In the genomic region with DNA sequence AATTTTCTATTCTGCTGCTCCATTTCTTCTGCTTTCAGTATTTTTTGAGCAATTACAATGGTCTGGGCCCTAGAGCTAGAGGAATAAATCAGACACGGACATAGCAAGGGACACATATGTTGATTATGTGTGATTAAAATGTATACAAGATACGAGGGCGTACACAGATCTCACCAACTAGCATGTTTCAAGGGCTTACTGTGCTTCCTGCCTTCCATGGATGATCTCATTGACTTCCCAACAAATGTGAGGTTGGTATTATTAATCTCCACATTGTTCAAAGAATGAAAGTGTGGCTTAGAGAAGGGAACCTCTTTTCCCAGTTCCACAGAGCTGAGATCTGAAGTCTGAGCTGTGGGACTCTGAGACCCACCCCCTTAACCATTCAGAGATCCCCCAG, we compare ENCODE assay signal across 23 cellular contexts. TPM values are rescaled to one million over a fixed set of nuclear protein-coding genes. Genes with fewer than 3 reads are reported as not detected.
DNase-seq lines count a peak whose midpoint lies in the region; FAIRE-seq and TF ChIP-seq lines count a peak whose summit lies in the region.
"Had no signal": no experiment of that assay in that cellular context is flagged by ENCODE, and none has a peak within 500 bp of the region (broad histone marks: within the 10 kb centered on the region; RNA-seq: fewer than 3 reads in every experiment).

No MANE protein-coding gene starts in this region.

- H3K36me3 Mint-ChIP-seq in HFFc6 (ENCODE audit: low read depth) (peaks cover 10% of the 10 kb centered on the region; the same call in 1 of the 2 replicates), brain (peaks cover 46% of the 10 kb centered on the region), nephron (ENCODE audit: low read depth) (no peaks in the 10 kb centered on the region)
- H3K36me3 Mint-ChIP-seq: mesothelial cell of epicardium had no signal

- H3K4me3 Mint-ChIP-seq in HFFc6 (no peak overlapping the region), brain (no peak overlapping the region), nephron (no peak overlapping the region)
- H3K4me3 Mint-ChIP-seq: activated T-cell treated with anti-CD3 and anti-CD28 coated beads, Interleukin-2, amount 50 U/mL, for 24 hours; mesothelial cell of epicardium; type B pancreatic cell had no signal

- no peak for FAIRE-seq in RCC 7860 (lab: Jason Lieb, UNC)
- no peak for FAIRE-seq in HTR-8/SVneo (lab: Jason Lieb, UNC)

- no peak for DNase-seq in HFFc6
- DNase-seq in right atrium auricular region (ENCODE audit: low spot score) = no peak
- DNase-seq in RCC 7860 (ENCODE audit: low spot score) = no peak
- no peak for DNase-seq in HTR-8/SVneo (ENCODE audit: insufficient read length, low spot score)
- DNase-seq: activated gamma-delta T cell treated with Interleukin-2 at 50 U/mL for 16 hours; activated T-cell treated with anti-CD3 and anti-CD28 coated beads, Interleukin-2, amount 50 U/mL, for 24 hours; islet precursor cell; left ventricle myocardium inferior; naive B cell; NCI-H1092 treated with DMSO at 0.1 percent for 48 hours; NCI-H1930; NCI-H524 treated with DMSO at 0.1 percent for 48 hours; ovary; substantia nigra had no signal

- peak overlapping the region; percentile 83 for H3K4me2 ChIP-seq in DOHH2 (ENCODE audit: low read length)
- H3K4me2 ChIP-seq: smooth muscle cell had no signal

- no peaks in the 10 kb centered on the region for H4K20me1 ChIP-seq in DOHH2 (ENCODE audit: control insufficient read depth, insufficient read depth, low read depth, low read length)

- H3K9me3 Mint-ChIP-seq in HFFc6 (no peaks in the 10 kb centered on the region), brain (no peaks in the 10 kb centered on the region), nephron (no peaks in the 10 kb centered on the region)
- H3K9me3 Mint-ChIP-seq: activated T-cell treated with anti-CD3 and anti-CD28 coated beads, Interleukin-2, amount 50 U/mL, for 24 hours; IgD-negative memory B cell; mesothelial cell of epicardium; naive B cell; type B pancreatic cell had no signal

- no peaks in the 10 kb centered on the region for H3K9me2 ChIP-seq in DOHH2 (replicated peaks; ENCODE audit: control insufficient read depth, low read length)

- H3K9me3 ChIP-seq in DOHH2 (ENCODE audit: control insufficient read depth, insufficient read depth, low read length) (no peaks in the 10 kb centered on the region), right atrium auricular region (no peaks in the 10 kb centered on the region)
- H3K9me3 ChIP-seq: HAP-1, left ventricle myocardium inferior, ovary had no signal

- H3K4me1 Mint-ChIP-seq in HFFc6 (ENCODE audit: low read depth) (peaks cover 36% of the 10 kb centered on the region), brain (peaks cover 28% of the 10 kb centered on the region), nephron (peaks cover 19% of the 10 kb centered on the region)
- H3K4me1 Mint-ChIP-seq: mesothelial cell of epicardium had no signal

- H3K27me3 ChIP-seq in DOHH2 (ENCODE audit: control insufficient read depth, low read length) (no peaks in the 10 kb centered on the region), right atrium auricular region (no peaks in the 10 kb centered on the region)
- H3K27me3 ChIP-seq: ovary had no signal

- peaks cover 11% of the 10 kb centered on the region; the same call in 1 of the 2 replicates for H3F3A ChIP-seq in DOHH2 (ENCODE audit: control insufficient read depth, insufficient read depth)

- H3K27ac ChIP-seq in DOHH2 (ENCODE audit: low read depth, low read length) = no peak overlapping the region
- H3K27ac ChIP-seq in right atrium auricular region = no peak overlapping the region
- H3K27ac ChIP-seq: left ventricle myocardium inferior, ovary had no signal

- H3K36me3 ChIP-seq in DOHH2 (ENCODE audit: control insufficient read depth, low read length) (no peaks in the 10 kb centered on the region), right atrium auricular region (no peaks in the 10 kb centered on the region)
- H3K36me3 ChIP-seq: HAP-1, ovary had no signal

- peak overlapping the region; percentile 56; the same call in 1 of the 2 replicates for H3K4me3 ChIP-seq in DOHH2 (ENCODE audit: low read length)
- H3K4me3 ChIP-seq in right atrium auricular region = no peak overlapping the region
- H3K4me3 ChIP-seq: HAP-1, left ventricle myocardium inferior, ovary, smooth muscle cell had no signal

- TF ChIP-seq CTCF in DOHH2 (IDR thresholded peaks at IDR 0.05; ENCODE audit: low read depth, low read length, poor library complexity, severe bottlenecking) (no peak), HFFc6 (IDR thresholded peaks at IDR 0.05) (no peak), brain (conservative IDR thresholded peaks at IDR 0.05) (no peak), nephron (IDR thresholded peaks at IDR 0.05; ENCODE audit: unreplicated experiment in 3 of 3) (no peak), right atrium auricular region (IDR thresholded peaks at IDR 0.05) (no peak)

- peak overlapping the region; percentile 29 for H3K27ac Mint-ChIP-seq in HFFc6
- peak overlapping the region in 3 of 5 experiments; percentile 0 to 44 (median 8) for H3K27ac Mint-ChIP-seq in brain
- H3K27ac Mint-ChIP-seq in nephron = peak overlapping the region; percentile 27 to 57 (median 39)
- H3K27ac Mint-ChIP-seq: IgD-negative memory B cell, mesothelial cell of epicardium, type B pancreatic cell had no signal

- H3K27me3 Mint-ChIP-seq in HFFc6 (ENCODE audit: insufficient read depth) = no peaks in the 10 kb centered on the region; the same call in 1 of the 2 replicates
- H3K27me3 Mint-ChIP-seq in brain = peaks cover 3% of the 10 kb centered on the region
- no peaks in the 10 kb centered on the region for H3K27me3 Mint-ChIP-seq in nephron (ENCODE audit: low read depth)
- H3K27me3 Mint-ChIP-seq: activated T-cell treated with anti-CD3 and anti-CD28 coated beads, Interleukin-2, amount 50 U/mL, for 24 hours; IgD-negative memory B cell; type B pancreatic cell had no signal

- H3K4me1 ChIP-seq in DOHH2 (ENCODE audit: control insufficient read depth, low read length) (peaks cover 38% of the 10 kb centered on the region), right atrium auricular region (no peaks in the 10 kb centered on the region)
- H3K4me1 ChIP-seq: HAP-1, left ventricle myocardium inferior had no signal

- peaks cover 6% of the 10 kb centered on the region; the same call in 1 of the 2 replicates for H3K79me2 ChIP-seq in DOHH2 (ENCODE audit: control insufficient read depth, low read length)

RNA-seq across cellular contexts. Expression of a gene that starts 9.2 kb away (rescaled TPM):
- total RNA-seq in HFFc6 (2021; fragmentation: NEBNext Ultra II Directional; extraction: Animal tissue kit (Norgen Biotek cat#: 25700)) = 100 to 1,000 TPM; 141 to 211 (median 152) TPM
- 467 TPM for polyA plus RNA-seq in brain (ENCODE audit: insufficient read depth, low read depth, low replicate concordance)
- 100 to 1,000 TPM; 273 to 315 TPM for total RNA-seq in right atrium auricular region

RNA-seq across cellular contexts. Expression of a gene that starts 9.5 kb away (rescaled TPM):
- 10 to 100 TPM; 15.8 to 20.0 (median 18.5) TPM for total RNA-seq in HFFc6 (2021; fragmentation: NEBNext Ultra II Directional; extraction: Animal tissue kit (Norgen Biotek cat#: 25700))
- 29.0 TPM for polyA plus RNA-seq in brain (ENCODE audit: insufficient read depth, low read depth, low replicate concordance)
- 10 to 100 TPM; 58.2 to 88.2 TPM for total RNA-seq in right atrium auricular region

RNA-seq across cellular contexts. Expression of a gene that starts 32.3 kb away (rescaled TPM):
- under 1 TPM in 4 of 6 experiments, not detected in 2; 0.07 to 0.11 (median 0.10) TPM for total RNA-seq in HFFc6 (2021; fragmentation: NEBNext Ultra II Directional; extraction: Animal tissue kit (Norgen Biotek cat#: 25700))
- not detected for polyA plus RNA-seq in brain (ENCODE audit: insufficient read depth, low read depth, low replicate concordance)
- 1 to 10 TPM in 1 of 2 donors, not detected in 1; 1.0 TPM for total RNA-seq in right atrium auricular region
- total RNA-seq: left ventricle myocardium inferior; smooth muscle cell; T-helper 1 cell treated with Interleukin-12 subunit alpha and Interleukin-12 subunit beta and Interleukin-4 antibody, amounts not matched to agents 30 ng/mL and 1 ng/mL, for 36 hours had no signal

RNA-seq across cellular contexts. Expression of a gene that starts 55.5 kb away (rescaled TPM):
- 1 to 10 TPM in 2 of 6 experiments, under 1 TPM in 4; 0.86 to 1.5 (median 0.94) TPM for total RNA-seq in HFFc6 (2021; fragmentation: NEBNext Ultra II Directional; extraction: Animal tissue kit (Norgen Biotek cat#: 25700))
- polyA plus RNA-seq in brain (ENCODE audit: insufficient read depth, low read depth, low replicate concordance) = 2.6 TPM
- 1 to 10 TPM; 4.8 to 5.1 TPM for total RNA-seq in right atrium auricular region
